Comparison of ENCODE assay signal across 8 cellular contexts in the genomic region with DNA sequence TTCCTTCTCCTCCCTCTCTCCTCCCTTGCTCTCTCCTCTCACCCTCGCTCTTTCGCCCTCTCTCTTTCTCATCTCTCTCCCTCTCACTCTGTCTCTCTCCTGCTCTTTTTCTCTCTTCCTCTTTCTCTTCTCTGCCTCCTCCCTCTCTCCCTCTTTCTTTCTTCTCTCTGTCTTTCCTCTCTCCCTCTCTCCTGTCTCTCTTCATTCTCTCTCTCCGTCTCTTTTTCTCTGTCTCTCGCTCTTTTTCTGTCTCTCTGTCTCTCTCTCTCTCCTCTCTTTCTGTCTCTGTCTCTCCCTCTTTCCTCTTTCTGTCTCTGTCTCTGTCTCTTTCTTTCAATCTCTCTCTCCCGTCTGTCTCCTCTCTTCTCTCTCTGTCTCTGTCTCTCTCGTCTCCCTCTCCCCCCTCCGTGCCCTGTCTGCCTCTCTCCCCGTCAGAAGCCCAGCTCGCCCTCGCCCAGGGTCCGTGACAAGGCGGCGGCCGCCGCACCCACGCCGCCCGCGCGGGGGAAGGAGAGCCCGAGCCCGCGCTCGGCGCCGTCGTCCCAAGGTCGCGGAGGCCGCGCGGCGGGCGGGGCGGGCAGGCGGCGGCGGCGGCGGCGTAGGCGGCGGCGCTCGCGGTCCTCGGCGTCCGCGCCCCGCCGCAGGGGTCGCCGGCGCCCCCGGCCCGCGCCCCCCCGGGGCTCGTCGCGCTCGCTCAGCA.
DNase-seq lines count a peak whose midpoint lies in the region; ATAC-seq lines count a peak whose summit lies in the region.

No MANE protein-coding gene starts in this region.

- no peak overlapping the region for H3K9ac ChIP-seq in iPS-15b (ENCODE audit: low read depth, low read length)

- ATAC-seq in stimulated activated naive B cell treated with anti-CD40 and anti-IgM and Interleukin-4, amounts not matched to agents 10 μg/mL and 1 μg/mL and 100 μg/mL, for 72 hours (replicated peaks), result peak; percentile 52 to 59

- H3K9me3 Mint-ChIP-seq in activated naive CD8-positive, alpha-beta T cell (ENCODE audit: low read depth), result no peaks in the 10 kb centered on the region
- no peaks in the 10 kb centered on the region for H3K9me3 Mint-ChIP-seq in stimulated activated naive B cell treated with anti-CD40 and anti-IgM and Interleukin-4, amounts not matched to agents 10 μg/mL and 1 μg/mL and 100 μg/mL, for 72 hours

- peak overlapping the region; percentile 83 for H3K4me3 Mint-ChIP-seq in activated naive CD8-positive, alpha-beta T cell
- H3K4me3 Mint-ChIP-seq in stimulated activated naive B cell treated with anti-CD40 and anti-IgM and Interleukin-4, amounts not matched to agents 10 μg/mL and 1 μg/mL and 100 μg/mL, for 72 hours, result peak overlapping the region; percentile 37 to 71

- no peak overlapping the region for H3K27ac Mint-ChIP-seq in activated naive CD8-positive, alpha-beta T cell
- no peak overlapping the region for H3K27ac Mint-ChIP-seq in stimulated activated naive B cell treated with anti-CD40 and anti-IgM and Interleukin-4, amounts not matched to agents 10 μg/mL and 1 μg/mL and 100 μg/mL, for 72 hours

- no peaks in the 10 kb centered on the region for H3K36me3 Mint-ChIP-seq in activated naive CD8-positive, alpha-beta T cell
- peaks cover 0 to 3% of the 10 kb centered on the region in 2 donors for H3K36me3 Mint-ChIP-seq in stimulated activated naive B cell treated with anti-CD40 and anti-IgM and Interleukin-4, amounts not matched to agents 10 μg/mL and 1 μg/mL and 100 μg/mL, for 72 hours

- peak; percentile 37 for DNase-seq in NCI-H146 (lab: John Stamatoyannopoulos, UW)
- DNase-seq in NCI-H146 treated with DMSO at 0.1 percent for 48 hours (lab: John Stamatoyannopoulos, UW; ENCODE audit: unreplicated experiment), result no peak
- no peak for DNase-seq in stimulated activated naive B cell treated with anti-CD40 and anti-IgM and Interleukin-4, amounts not matched to agents 10 μg/mL and 1 μg/mL and 100 μg/mL, for 72 hours
- no peak for DNase-seq in hypothalamus (lab: John Stamatoyannopoulos, UW)
- DNase-seq in EL, result no peak
- DNase-seq in HPDE6-E6E7 (ENCODE audit: extremely low spot score), result no peak

- H3K4me1 ChIP-seq in iPS-15b (ENCODE audit: control insufficient read depth, insufficient read depth, low read length), result peaks cover 9% of the 10 kb centered on the region

- peaks cover 5% of the 10 kb centered on the region for H3K36me3 ChIP-seq in iPS-15b (ENCODE audit: control insufficient read depth, insufficient read depth, low read length)

- peaks cover 13% of the 10 kb centered on the region for H3K4me1 Mint-ChIP-seq in activated naive CD8-positive, alpha-beta T cell (ENCODE audit: low read depth)
- peaks cover 16 to 19% of the 10 kb centered on the region in 2 donors for H3K4me1 Mint-ChIP-seq in stimulated activated naive B cell treated with anti-CD40 and anti-IgM and Interleukin-4, amounts not matched to agents 10 μg/mL and 1 μg/mL and 100 μg/mL, for 72 hours

- peaks cover 25% of the 10 kb centered on the region for H3K27me3 Mint-ChIP-seq in activated naive CD8-positive, alpha-beta T cell
- H3K27me3 Mint-ChIP-seq in stimulated activated naive B cell treated with anti-CD40 and anti-IgM and Interleukin-4, amounts not matched to agents 10 μg/mL and 1 μg/mL and 100 μg/mL, for 72 hours, result peaks cover 62 to 80% of the 10 kb centered on the region in 2 donors

- peak overlapping the region; percentile 62 for H3K4me3 ChIP-seq in iPS-15b (ENCODE audit: low read depth, low read length)

- peaks cover 41% of the 10 kb centered on the region for H3K27me3 ChIP-seq in iPS-15b (ENCODE audit: control insufficient read depth, insufficient read depth, low read length)

- no peaks in the 10 kb centered on the region for H3K9me3 ChIP-seq in iPS-15b (ENCODE audit: control insufficient read depth, insufficient read depth, low read length)
